ENCODE assay signal across 1 cellular context in the genomic region with DNA sequence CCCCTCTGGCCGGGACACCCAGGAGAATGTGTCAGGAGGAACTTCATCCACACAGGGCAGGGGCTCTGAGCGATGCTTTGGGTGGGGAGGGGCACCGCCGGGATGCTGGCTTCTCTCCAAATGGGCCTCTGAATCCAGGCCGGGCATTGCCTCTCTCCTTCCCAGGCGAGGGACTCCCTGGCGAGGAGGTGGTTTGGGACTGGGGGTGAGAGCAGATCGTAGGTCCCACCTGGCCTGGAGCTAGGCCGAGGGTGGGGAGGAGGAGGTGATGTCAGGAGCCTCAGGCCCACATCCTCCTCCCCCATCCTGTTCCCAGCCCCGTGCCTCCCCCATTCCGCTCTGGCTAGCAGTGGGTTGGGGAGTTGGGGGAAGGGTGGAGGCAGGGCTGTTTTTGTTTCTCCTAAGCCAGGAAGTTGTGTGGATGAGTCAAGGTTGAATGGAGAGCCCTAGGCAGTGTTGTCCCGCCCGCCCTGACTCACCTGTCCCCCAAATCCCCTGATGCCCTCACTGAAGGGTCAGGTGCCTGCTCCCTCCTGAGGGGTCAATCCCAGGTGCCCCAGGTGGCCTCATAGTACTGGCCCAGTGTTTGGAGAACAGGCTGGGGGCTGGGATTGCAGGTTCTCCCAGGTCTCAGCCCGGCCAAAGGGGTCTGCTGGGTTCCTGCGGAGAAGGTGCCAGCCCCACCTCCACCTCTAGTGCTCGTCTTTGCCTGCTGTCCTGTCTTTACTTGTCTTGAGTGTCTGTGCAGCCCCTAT.
TF ChIP-seq lines count a peak whose summit lies in the region.

No MANE protein-coding gene starts in this region.

TF ChIP-seq in HepG2, 621 proteins besides CTCF, POLR2A, EP300 and RAD21 (continued from another document and continues in another):
- TF ChIP-seq, protein P1, sequence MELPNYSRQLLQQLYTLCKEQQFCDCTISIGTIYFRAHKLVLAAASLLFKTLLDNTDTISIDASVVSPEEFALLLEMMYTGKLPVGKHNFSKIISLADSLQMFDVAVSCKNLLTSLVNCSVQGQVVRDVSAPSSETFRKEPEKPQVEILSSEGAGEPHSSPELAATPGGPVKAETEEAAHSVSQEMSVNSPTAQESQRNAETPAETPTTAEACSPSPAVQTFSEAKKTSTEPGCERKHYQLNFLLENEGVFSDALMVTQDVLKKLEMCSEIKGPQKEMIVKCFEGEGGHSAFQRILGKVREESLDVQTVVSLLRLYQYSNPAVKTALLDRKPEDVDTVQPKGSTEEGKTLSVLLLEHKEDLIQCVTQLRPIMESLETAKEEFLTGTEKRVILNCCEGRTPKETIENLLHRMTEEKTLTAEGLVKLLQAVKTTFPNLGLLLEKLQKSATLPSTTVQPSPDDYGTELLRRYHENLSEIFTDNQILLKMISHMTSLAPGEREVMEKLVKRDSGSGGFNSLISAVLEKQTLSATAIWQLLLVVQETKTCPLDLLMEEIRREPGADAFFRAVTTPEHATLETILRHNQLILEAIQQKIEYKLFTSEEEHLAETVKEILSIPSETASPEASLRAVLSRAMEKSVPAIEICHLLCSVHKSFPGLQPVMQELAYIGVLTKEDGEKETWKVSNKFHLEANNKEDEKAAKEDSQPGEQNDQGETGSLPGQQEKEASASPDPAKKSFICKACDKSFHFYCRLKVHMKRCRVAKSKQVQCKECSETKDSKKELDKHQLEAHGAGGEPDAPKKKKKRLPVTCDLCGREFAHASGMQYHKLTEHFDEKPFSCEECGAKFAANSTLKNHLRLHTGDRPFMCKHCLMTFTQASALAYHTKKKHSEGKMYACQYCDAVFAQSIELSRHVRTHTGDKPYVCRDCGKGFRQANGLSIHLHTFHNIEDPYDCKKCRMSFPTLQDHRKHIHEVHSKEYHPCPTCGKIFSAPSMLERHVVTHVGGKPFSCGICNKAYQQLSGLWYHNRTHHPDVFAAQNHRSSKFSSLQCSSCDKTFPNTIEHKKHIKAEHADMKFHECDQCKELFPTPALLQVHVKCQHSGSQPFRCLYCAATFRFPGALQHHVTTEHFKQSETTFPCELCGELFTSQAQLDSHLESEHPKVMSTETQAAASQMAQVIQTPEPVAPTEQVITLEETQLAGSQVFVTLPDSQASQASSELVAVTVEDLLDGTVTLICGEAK (IDR thresholded peaks at IDR 0.05): no peak
- TF ChIP-seq, protein P1 (CRISPR knock-in tag; IDR thresholded peaks at IDR 0.05): no peak
- no peak for TF ChIP-seq MATR3 (CRISPR knock-in tag; IDR thresholded peaks at IDR 0.05)
- no peak for TF ChIP-seq ZFP41 (CRISPR knock-in tag; IDR thresholded peaks at IDR 0.05; ENCODE audit: borderline replicate concordance)
- 0 out of 2 replicates have a peak, but pooled peaks have one; percentile 20 for TF ChIP-seq SOX13 (IDR thresholded peaks at IDR 0.05)
- peak in 1 of 2 experiments; percentile 69; a peak in 2 of 4 replicates for TF ChIP-seq SOX13 (CRISPR knock-in tag; conservative IDR thresholded peaks at IDR 0.05 in 1 of 2, IDR thresholded peaks at IDR 0.05 in 1 of 2)
- TF ChIP-seq, protein P2, sequence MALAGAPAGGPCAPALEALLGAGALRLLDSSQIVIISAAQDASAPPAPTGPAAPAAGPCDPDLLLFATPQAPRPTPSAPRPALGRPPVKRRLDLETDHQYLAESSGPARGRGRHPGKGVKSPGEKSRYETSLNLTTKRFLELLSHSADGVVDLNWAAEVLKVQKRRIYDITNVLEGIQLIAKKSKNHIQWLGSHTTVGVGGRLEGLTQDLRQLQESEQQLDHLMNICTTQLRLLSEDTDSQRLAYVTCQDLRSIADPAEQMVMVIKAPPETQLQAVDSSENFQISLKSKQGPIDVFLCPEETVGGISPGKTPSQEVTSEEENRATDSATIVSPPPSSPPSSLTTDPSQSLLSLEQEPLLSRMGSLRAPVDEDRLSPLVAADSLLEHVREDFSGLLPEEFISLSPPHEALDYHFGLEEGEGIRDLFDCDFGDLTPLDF (CRISPR knock-in tag; IDR thresholded peaks at IDR 0.05): no peak
- TF ChIP-seq HMG20B (CRISPR knock-in tag; conservative IDR thresholded peaks at IDR 0.05): no peak
- TF ChIP-seq ESRRA (CRISPR knock-in tag; IDR thresholded peaks at IDR 0.05; ENCODE audit: low read depth): no peak
- no peak for TF ChIP-seq MBD4 (IDR thresholded peaks at IDR 0.05; ENCODE audit: borderline replicate concordance, low read length)
- no peak for TF ChIP-seq GTF3A (CRISPR knock-in tag; conservative IDR thresholded peaks at IDR 0.05)
- TF ChIP-seq MIXL1 (CRISPR knock-in tag; IDR thresholded peaks at IDR 0.05): peak; percentile 53; the same call in 1 of the 2 replicates
- no peak for TF ChIP-seq ZNF775 (CRISPR knock-in tag; IDR thresholded peaks at IDR 0.05; ENCODE audit: borderline replicate concordance)
- peak; percentile 67; the same call in 1 of the 2 replicates for TF ChIP-seq ZFP90 (CRISPR knock-in tag; IDR thresholded peaks at IDR 0.05; ENCODE audit: borderline replicate concordance)
- no peak for TF ChIP-seq ELF4 (CRISPR knock-in tag; IDR thresholded peaks at IDR 0.05; ENCODE audit: borderline replicate concordance)
- no peak for TF ChIP-seq GMEB1 (CRISPR knock-in tag; IDR thresholded peaks at IDR 0.05; ENCODE audit: borderline replicate concordance)
- TF ChIP-seq ZBTB37 (CRISPR knock-in tag; IDR thresholded peaks at IDR 0.05): no peak
- TF ChIP-seq RXRB (CRISPR knock-in tag; IDR thresholded peaks at IDR 0.05; ENCODE audit: borderline replicate concordance): peak; percentile 89
- TF ChIP-seq GATAD1 (CRISPR knock-in tag; IDR thresholded peaks at IDR 0.05): peak; percentile 54; the same call in 1 of the 2 replicates
- no peak for TF ChIP-seq ZNF484 (CRISPR knock-in tag; IDR thresholded peaks at IDR 0.05; ENCODE audit: borderline replicate concordance, low read depth)
- TF ChIP-seq ZNF619 (CRISPR knock-in tag; IDR thresholded peaks at IDR 0.05): no peak
- TF ChIP-seq TEAD2 (CRISPR knock-in tag; IDR thresholded peaks at IDR 0.05): no peak
- TF ChIP-seq ZNF678 (CRISPR knock-in tag; IDR thresholded peaks at IDR 0.05): no peak
- TF ChIP-seq ZNF672 (CRISPR knock-in tag; IDR thresholded peaks at IDR 0.05): no peak
- TF ChIP-seq ZNF121 (CRISPR knock-in tag; IDR thresholded peaks at IDR 0.05): peak; percentile 47; the same call in 1 of the 2 replicates
- peak; percentile 45; the same call in 1 of the 2 replicates for TF ChIP-seq ZNF768 (CRISPR knock-in tag; IDR thresholded peaks at IDR 0.05)
- TF ChIP-seq CSRNP1 (CRISPR knock-in tag; IDR thresholded peaks at IDR 0.05): 0 out of 2 replicates have a peak, but pooled peaks have one; percentile 0
- no peak for TF ChIP-seq ZNF569 (CRISPR knock-in tag; IDR thresholded peaks at IDR 0.05; ENCODE audit: borderline replicate concordance)
- peak; percentile 73 for TF ChIP-seq NCOA2 (CRISPR knock-in tag; IDR thresholded peaks at IDR 0.05)
- TF ChIP-seq ZNF740 (CRISPR knock-in tag; IDR thresholded peaks at IDR 0.05): 0 out of 2 replicates have a peak, but pooled peaks have one; percentile 62
- peak; percentile 84 for TF ChIP-seq ZNF263 (CRISPR knock-in tag; IDR thresholded peaks at IDR 0.05)
- peak; percentile 67; the same call in 1 of the 2 replicates for TF ChIP-seq ZBTB43 (CRISPR knock-in tag; conservative IDR thresholded peaks at IDR 0.05)
- TF ChIP-seq ZNF7 (CRISPR knock-in tag; IDR thresholded peaks at IDR 0.05): no peak
- TF ChIP-seq PCBP2 (optimal IDR thresholded peaks at IDR 0.05; ENCODE audit: low read depth, low read length, poor library complexity, severe bottlenecking): no peak
- no peak for TF ChIP-seq ZNF343 (CRISPR knock-in tag; IDR thresholded peaks at IDR 0.05)
- no peak for TF ChIP-seq MLLT10 (CRISPR knock-in tag; IDR thresholded peaks at IDR 0.05)
- no peak for TF ChIP-seq FOXP1 (IDR thresholded peaks at IDR 0.05)
- TF ChIP-seq FOXP1 (CRISPR knock-in tag; IDR thresholded peaks at IDR 0.05): peak; percentile 82
- TF ChIP-seq ZBTB10 (CRISPR knock-in tag; IDR thresholded peaks at IDR 0.05; ENCODE audit: borderline replicate concordance): peak; percentile 34; the same call in 1 of the 2 replicates
